8 cellular contexts compared by ENCODE assay signal in genomic region chr5:56269216-56269927, GRCh38. TPM values are rescaled to one million over a fixed set of nuclear protein-coding genes. Genes with fewer than 3 reads are reported as not detected.
DNase-seq lines count a peak whose midpoint lies in the region; ATAC-seq and TF ChIP-seq lines count a peak whose summit lies in the region.

No MANE protein-coding gene starts in this region.

- 66% methylated on average over 6 of the region's 6 CpGs for WGBS in SK-N-SH (ENCODE audit: low lambda C conversion rate)

- H3K4me3 ChIP-seq in SK-N-SH (ENCODE audit: low read depth in 2 of 2, low read length in 1 of 2) (no peak overlapping the region), epithelial cell of esophagus (ENCODE audit: low read length) (no peak overlapping the region), neural cell (ENCODE audit: low read length) (no peak overlapping the region)

- H3K36me3 ChIP-seq in SK-N-SH (replicated peaks in 1 of 2; ENCODE audit: control insufficient read depth in 1 of 2, insufficient read depth in 2 of 2, low read length in 1 of 2) (no peaks in the 10 kb centered on the region), neural cell (ENCODE audit: insufficient read depth, low read length) (no peaks in the 10 kb centered on the region)

- H3K4me1 ChIP-seq in SK-N-SH (ENCODE audit: control insufficient read depth in 1 of 2, insufficient read depth in 2 of 2, low read depth in 1 of 2, low read length in 1 of 2), result peaks cover 10 to 24% of the 10 kb centered on the region in 2 experiments; a peak in 3 of 4 replicates

- no peak for DNase-seq in activated CD4-positive, CD25-positive, alpha-beta regulatory T cell treated with anti-CD3 and anti-CD28 coated beads, Interleukin-2, amount 50 U/mL, for 72 hours
- DNase-seq in SK-N-SH (peak; percentile 49), epithelial cell of esophagus (ENCODE audit: low read depth) (peak; percentile 40), DMS153 (lab: John Stamatoyannopoulos, UW) (no peak)

- H3K9me3 ChIP-seq in SK-N-SH, result no peaks in the 10 kb centered on the region
- no peaks in the 10 kb centered on the region for H3K9me3 ChIP-seq in neural cell (ENCODE audit: low read length)

- ATAC-seq in activated CD4-positive, CD25-positive, alpha-beta regulatory T cell treated with anti-CD3 and anti-CD28 coated beads, Interleukin-2, amount 50 U/mL, for 24 hours, result peak; percentile 21 to 23
- ATAC-seq in HG03280 (IDR thresholded peaks at IDR 0.05; ENCODE audit: unreplicated experiment) (peak; percentile 43), GM19397 (IDR thresholded peaks at IDR 0.05; ENCODE audit: unreplicated experiment) (no peak)

- CTCF ChIA-PET in SK-N-SH (lab: Yijun Ruan, JAX), result interaction anchor here (0.6 to 7.3 kb wide), 58 partner anchors 10 to 1029 kb away, joined by 3 to 114 read pairs (median 5); partner anchors contain the start of gene MAP3K1

- peak; percentile 65 for TF ChIP-seq RAD21 in SK-N-SH (IDR thresholded peaks at IDR 0.05; ENCODE audit: low read length)
- peak; percentile 69 for TF ChIP-seq RAD21 in neural cell (conservative IDR thresholded peaks at IDR 0.05)

- H3F3A ChIP-seq in SK-N-SH (replicated peaks; ENCODE audit: insufficient read depth) (peaks cover 8% of the 10 kb centered on the region), neural cell (ENCODE audit: insufficient read depth, low read length, poor library complexity, severe bottlenecking) (no peaks in the 10 kb centered on the region)

- TF ChIP-seq CTCF in SK-N-SH (IDR thresholded peaks at IDR 0.05), result peak; percentile 73
- peak; percentile 66 for TF ChIP-seq CTCF in epithelial cell of esophagus (IDR thresholded peaks at IDR 0.05; ENCODE audit: insufficient read depth, low read depth, low read length, missing control alignments)
- peak; percentile 73 for TF ChIP-seq CTCF in neural cell (IDR thresholded peaks at IDR 0.05; ENCODE audit: poor library complexity, severe bottlenecking)

- H3K9ac ChIP-seq in SK-N-SH (no peak overlapping the region), neural cell (ENCODE audit: low read length) (no peak overlapping the region)

- no peak overlapping the region for H3K4me2 ChIP-seq in SK-N-SH
- H3K4me2 ChIP-seq in neural cell (ENCODE audit: low read length), result no peak overlapping the region

- H4K20me1 ChIP-seq in SK-N-SH (ENCODE audit: insufficient read depth) (no peaks in the 10 kb centered on the region), neural cell (ENCODE audit: insufficient read depth) (no peaks in the 10 kb centered on the region)

- H3K27me3 ChIP-seq in SK-N-SH (ENCODE audit: insufficient read depth) (no peaks in the 10 kb centered on the region), neural cell (ENCODE audit: insufficient read depth, low read depth, low read length) (no peaks in the 10 kb centered on the region)

- no peaks in the 10 kb centered on the region for H3K79me2 ChIP-seq in SK-N-SH (ENCODE audit: insufficient read depth)
- H3K79me2 ChIP-seq in neural cell (replicated peaks; ENCODE audit: insufficient read depth, low read length), result no peaks in the 10 kb centered on the region

- TF ChIP-seq EP300 in SK-N-SH (IDR thresholded peaks at IDR 0.05; ENCODE audit: borderline replicate concordance in 1 of 2, low read depth in 1 of 2, low read length in 1 of 2), result no peak
- TF ChIP-seq EP300 in neural cell (conservative IDR thresholded peaks at IDR 0.05; ENCODE audit: poor library complexity, severe bottlenecking), result no peak

- POLR2A ChIA-PET in SK-N-SH (lab: Yijun Ruan, JAX), result interaction anchor here (1.4 to 2.2 kb wide), 2 partner anchors 189 to 681 kb away, joined by 6 read pairs; no protein-coding TSS in a partner anchor

- no peaks in the 10 kb centered on the region for H3K9me2 ChIP-seq in SK-N-SH
- no peaks in the 10 kb centered on the region for H3K9me2 ChIP-seq in neural cell (ENCODE audit: insufficient read depth, low read length)

- H3K27ac ChIP-seq in SK-N-SH (ENCODE audit: low read depth in 2 of 2, low read length in 1 of 2) (peak overlapping the region in 1 of 2 experiments; percentile 83; a peak in 3 of 4 replicates), neural cell (ENCODE audit: low read length) (no peak overlapping the region)

- peak overlapping the region; percentile 56; the same call in 1 of the 2 replicates for H2AFZ ChIP-seq in SK-N-SH (ENCODE audit: low read depth)
- no peak overlapping the region for H2AFZ ChIP-seq in neural cell (ENCODE audit: low read depth, low read length)

TF ChIP-seq in SK-N-SH, 30 proteins besides CTCF, POLR2A, EP300 and RAD21:
- TF ChIP-seq SIN3A (IDR thresholded peaks at IDR 0.05; ENCODE audit: borderline replicate concordance, low read depth, low read length) (no peak), SMC3 (IDR thresholded peaks at IDR 0.05; ENCODE audit: low read depth, low read length) (peak; percentile 77)

TF ChIP-seq in neural cell, 6 proteins besides CTCF, POLR2A, EP300 and RAD21:
- TF ChIP-seq SMC3 (conservative IDR thresholded peaks at IDR 0.05; ENCODE audit: poor library complexity), result peak; percentile 86
- no peak for TF ChIP-seq POLR2AphosphoS5 (IDR thresholded peaks at IDR 0.05)

RNA-seq across cellular contexts. Expression of gene ANKRD55, which starts 36.2 kb away (rescaled TPM):
- polyA plus RNA-seq in SK-N-SH (2012; rRNA removed) (not detected in 2 replicates), neural cell (22.1 and 49.8 TPM in 2 replicates)
- 0.01 and 0.03 TPM in 2 replicates for polyA plus RNA-seq in SK-N-SH (2012; cell fraction: cytosol; rRNA removed)
- not detected in 2 replicates for polyA plus RNA-seq in SK-N-SH (2012; cell fraction: nucleus; rRNA removed)
- polyA minus RNA-seq in neural cell, result 15.2 and 15.6 TPM in 2 replicates

Comparison
In these comparisons a context has a peak if more than half of its experiments do, and no peak if none do; other contexts are left out.
1. DNase-seq: peak in SK-N-SH (single experiment) and epithelial cell of esophagus (single experiment); none in activated CD4-positive, CD25-positive, alpha-beta regulatory T cell treated with anti-CD3 and anti-CD28 coated beads, Interleukin-2, amount 50 U/mL, for 72 hours (single experiment) and DMS153 (single experiment).
2. RNA of gene ANKRD55, which starts 36.2 kb away (polyA plus RNA-seq): 22.1 to 49.8 TPM in neural cell; 0.01 to 0.03 TPM in SK-N-SH; every median in the first group is over 10 times any median in the second.
3. Peak in every context shown above with its lines, with median percentiles within 50 percentile points of each other: CTCF ChIP-seq.